In the genomic region with DNA sequence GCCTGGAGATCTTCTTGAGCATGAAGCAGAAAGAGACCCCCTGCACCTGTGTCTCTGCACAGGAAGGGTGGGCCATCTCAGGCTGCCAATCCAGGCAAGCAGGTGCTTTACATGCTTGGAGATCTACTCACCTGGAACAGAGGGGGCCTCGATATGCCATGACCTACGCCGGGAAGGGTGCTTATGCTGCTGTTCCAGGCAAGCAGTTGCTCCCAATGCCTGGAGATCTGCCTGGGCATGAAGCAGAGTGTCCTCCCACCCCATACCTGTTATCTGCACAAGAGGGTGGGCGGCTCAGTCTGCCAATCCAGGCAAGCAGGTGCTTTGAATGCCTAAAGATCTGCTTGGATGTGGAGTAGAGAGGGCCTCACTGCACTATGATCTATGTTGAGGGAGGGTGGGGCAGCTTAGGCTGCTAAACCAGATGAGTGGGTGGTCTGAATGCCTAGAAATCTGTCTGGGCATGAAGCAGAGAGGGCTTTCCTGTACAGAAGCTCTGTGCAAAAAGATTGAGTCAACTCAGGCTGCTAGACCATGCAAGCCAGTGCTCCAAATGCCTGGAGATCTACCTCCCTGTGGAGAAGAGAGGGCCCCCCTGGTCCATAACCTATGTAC, we compare ENCODE assay signal across 12 cellular contexts.
A peak's percentile ranks its signal among the peaks of the same experiment; 100 is the strongest.
DNase-seq lines count a peak whose midpoint lies in the region; ATAC-seq, FAIRE-seq and TF ChIP-seq lines count a peak whose summit lies in the region.
"Had no signal": no experiment of that assay in that cellular context is flagged by ENCODE, and none has a peak within 500 bp of the region (broad histone marks: within the 10 kb centered on the region; RNA-seq: fewer than 3 reads in every experiment).

No MANE protein-coding gene starts in this region.

- TF ChIP-seq EP300 in gastroesophageal sphincter (IDR thresholded peaks at IDR 0.05) = no peak

- no peak overlapping the region for H3K27ac ChIP-seq in upper lobe of right lung
- no peak overlapping the region for H3K27ac ChIP-seq in gastroesophageal sphincter
- H3K27ac ChIP-seq: A549, C4-2B, HL-60 had no signal

- TF ChIP-seq POLR2A in gastroesophageal sphincter (IDR thresholded peaks at IDR 0.05) = no peak

- H3K27me3 ChIP-seq in bronchial epithelial cell (ENCODE audit: control insufficient read depth, insufficient read depth, low read length) (no peaks in the 10 kb centered on the region), upper lobe of right lung (no peaks in the 10 kb centered on the region), gastroesophageal sphincter (no peaks in the 10 kb centered on the region)
- H3K27me3 ChIP-seq: BE2C had no signal

- ATAC-seq in upper lobe of right lung (peak; percentile 11), gastroesophageal sphincter (no peak)

- H3K9me3 ChIP-seq in upper lobe of right lung (no peaks in the 10 kb centered on the region), gastroesophageal sphincter (no peaks in the 10 kb centered on the region)
- H3K9me3 ChIP-seq: A549 had no signal

- no peak for TF ChIP-seq CTCF in bronchial epithelial cell (IDR thresholded peaks at IDR 0.05; ENCODE audit: insufficient read depth, low read length, severe bottlenecking)
- no peak for TF ChIP-seq CTCF in epithelial cell of esophagus (IDR thresholded peaks at IDR 0.05; ENCODE audit: insufficient read depth, low read depth, low read length, missing control alignments)
- TF ChIP-seq CTCF in upper lobe of right lung (IDR thresholded peaks at IDR 0.05) = no peak
- no peak for TF ChIP-seq CTCF in gastroesophageal sphincter (IDR thresholded peaks at IDR 0.05)

- DNase-seq in bronchial epithelial cell (ENCODE audit: low read depth) (peak; percentile 63), epithelial cell of esophagus (ENCODE audit: low read depth) (peak; percentile 65), posterior vena cava (ENCODE audit: low spot score) (peak; percentile 73), upper lobe of right lung (no peak), pons (ENCODE audit: low spot score) (no peak)

- WGBS in gastroesophageal sphincter (ENCODE audit: low coverage in 1 of 2), 2 donors = no CpG with 5 or more reads among the region's 4 CpGs

- H3K4me3 ChIP-seq in bronchial epithelial cell (ENCODE audit: low read depth, low read length) (no peak overlapping the region), epithelial cell of esophagus (ENCODE audit: low read length) (no peak overlapping the region), upper lobe of right lung (no peak overlapping the region), gastroesophageal sphincter (no peak overlapping the region)
- H3K4me3 ChIP-seq: A549 had no signal

- H3K36me3 ChIP-seq in bronchial epithelial cell (ENCODE audit: control insufficient read depth, insufficient read depth, low read length) = no peaks in the 10 kb centered on the region
- no peaks in the 10 kb centered on the region for H3K36me3 ChIP-seq in upper lobe of right lung
- H3K36me3 ChIP-seq in gastroesophageal sphincter = no peaks in the 10 kb centered on the region
- H3K36me3 ChIP-seq: BE2C had no signal

- intact Hi-C loops in posterior vena cava (cut with DNase I) (no loop called here), upper lobe of right lung (cut with DNase I) (no loop called here)

- FAIRE-seq in bronchial epithelial cell (lab: Jason Lieb, UNC) = no peak
- FAIRE-seq: A549, GM19239, H54 had no signal

- H3K4me1 ChIP-seq in upper lobe of right lung = no peaks in the 10 kb centered on the region
- no peaks in the 10 kb centered on the region for H3K4me1 ChIP-seq in gastroesophageal sphincter
- H3K4me1 ChIP-seq: A549, BE2C had no signal

Comparison
In these comparisons a context has a peak if more than half of its experiments do, and no peak if none do; other contexts are left out.
1. DNase-seq: peak in bronchial epithelial cell (single experiment), epithelial cell of esophagus (single experiment) and posterior vena cava (single experiment); none in upper lobe of right lung (single experiment) and pons (single experiment).